ENCODE assay signal across 1 cellular context in genomic region chr4:55545681-55546632, GRCh38.
TF ChIP-seq lines count a peak whose summit lies in the region.

No MANE protein-coding gene starts in this region.

TF ChIP-seq in K562, 482 proteins besides CTCF, POLR2A, EP300 and RAD21 (continued from another document):
- TF ChIP-seq ATF6 (CRISPR knock-in tag; IDR thresholded peaks at IDR 0.05) (0 out of 2 replicates have a peak, but pooled peaks have one; percentile 49), ZNF583 (CRISPR knock-in tag; IDR thresholded peaks at IDR 0.05) (0 out of 2 replicates have a peak, but pooled peaks have one; percentile 38), SP2 (IDR thresholded peaks at IDR 0.05; ENCODE audit: extremely low read depth, low read depth, low read length, poor library complexity, severe bottlenecking) (no peak), SOX6 (IDR thresholded peaks at IDR 0.05) (peak; percentile 57; the same call in 1 of the 2 replicates), PRDM10 (IDR thresholded peaks at IDR 0.05; ENCODE audit: partially characterized antibody) (no peak), SREBF1 (IDR thresholded peaks at IDR 0.05; ENCODE audit: borderline replicate concordance, low read depth, low read length) (no peak), POLR2AphosphoS2 (IDR thresholded peaks at IDR 0.05; ENCODE audit: low read length) (no peak), FOXK1 (CRISPR knock-in tag; IDR thresholded peaks at IDR 0.05; ENCODE audit: borderline replicate concordance) (no peak), ZBTB43 (CRISPR knock-in tag; IDR thresholded peaks at IDR 0.05) (no peak), MAFG (tag; conservative IDR thresholded peaks at IDR 0.05) (no peak), ELF2 (CRISPR knock-in tag; IDR thresholded peaks at IDR 0.05) (peak; percentile 81)
TF ChIP-seq in K562: peak in this region for 110.
